Comparison of ENCODE assay signal across 1 cellular context in genomic region chr1:6490181-6491075, GRCh38.
A peak's percentile ranks its signal among the peaks of the same experiment; 100 is the strongest.
TF ChIP-seq lines count a peak whose summit lies in the region.

No MANE protein-coding gene starts in this region.

TF ChIP-seq in K562, 482 proteins besides CTCF, POLR2A, EP300 and RAD21 (continued from another document and continues in another):
- TF ChIP-seq ZNF639 (CRISPR knock-in tag; conservative IDR thresholded peaks at IDR 0.05 in 1 of 2, IDR thresholded peaks at IDR 0.05 in 1 of 2), result no peak
- TF ChIP-seq ZNF695 (CRISPR knock-in tag; IDR thresholded peaks at IDR 0.05), result no peak
- TF ChIP-seq SREBF2 (CRISPR knock-in tag; IDR thresholded peaks at IDR 0.05), result no peak
- TF ChIP-seq E2F6 (IDR thresholded peaks at IDR 0.05; ENCODE audit: borderline replicate concordance in 1 of 2, extremely low read depth in 1 of 2, insufficient read depth in 1 of 2, insufficient read length in 1 of 2, low read depth in 1 of 2, low read length in 1 of 2, poor library complexity in 1 of 2, severe bottlenecking in 1 of 2), result no peak
- peak in 2 of 3 experiments; percentile 75 to 79 for TF ChIP-seq YY1 (IDR thresholded peaks at IDR 0.05; ENCODE audit: borderline replicate concordance in 1 of 3, control insufficient read depth in 1 of 3, extremely low read depth in 1 of 3, insufficient read depth in 3 of 3, insufficient read length in 1 of 3, insufficient replicate concordance in 2 of 3, low read depth in 1 of 3, low read length in 2 of 3)
- TF ChIP-seq ZKSCAN3 (CRISPR knock-in tag; IDR thresholded peaks at IDR 0.05), result no peak
- TF ChIP-seq CTBP1 (IDR thresholded peaks at IDR 0.05; ENCODE audit: borderline replicate concordance), result peak; percentile 23; the same call in 1 of the 2 replicates
- no peak for TF ChIP-seq ZNF324 (CRISPR knock-in tag; IDR thresholded peaks at IDR 0.05)
- TF ChIP-seq ZNF696 (CRISPR knock-in tag; conservative IDR thresholded peaks at IDR 0.05), result no peak
- no peak; the same call in 1 of the 2 replicates for TF ChIP-seq ETS1 (conservative IDR thresholded peaks at IDR 0.05; ENCODE audit: control insufficient read depth, low read depth, low read length)
- no peak for TF ChIP-seq NR2F6 (CRISPR knock-in tag; IDR thresholded peaks at IDR 0.05)
- no peak for TF ChIP-seq ZNF143 (CRISPR knock-in tag; IDR thresholded peaks at IDR 0.05)
- TF ChIP-seq ELF2 (CRISPR knock-in tag; IDR thresholded peaks at IDR 0.05), result no peak
- no peak for TF ChIP-seq SMARCC2 (IDR thresholded peaks at IDR 0.05; ENCODE audit: low read depth)
- no peak for TF ChIP-seq HMG20B (CRISPR knock-in tag; IDR thresholded peaks at IDR 0.05)
- TF ChIP-seq TFE3 (CRISPR knock-in tag; IDR thresholded peaks at IDR 0.05), result no peak
- TF ChIP-seq AFF1 (IDR thresholded peaks at IDR 0.05; ENCODE audit: low read depth in 1 of 2, partially characterized antibody in 2 of 2), result peak in 1 of 2 experiments; percentile 35
- no peak for TF ChIP-seq POLR2AphosphoS2 (IDR thresholded peaks at IDR 0.05; ENCODE audit: low read length)
- 0 out of 2 replicates have a peak, but pooled peaks have one; percentile 50 for TF ChIP-seq TOE1 (IDR thresholded peaks at IDR 0.05; ENCODE audit: borderline replicate concordance)
- TF ChIP-seq TOE1 (CRISPR knock-in tag; IDR thresholded peaks at IDR 0.05; ENCODE audit: borderline replicate concordance, low read depth), result no peak
- no peak for TF ChIP-seq MAFG (tag; conservative IDR thresholded peaks at IDR 0.05)
- TF ChIP-seq BDP1 (IDR thresholded peaks at IDR 0.05; ENCODE audit: insufficient read depth, insufficient read length), result no peak
- TF ChIP-seq ARNT (IDR thresholded peaks at IDR 0.05), result no peak
- TF ChIP-seq POLR3G (IDR thresholded peaks at IDR 0.05; ENCODE audit: extremely low read depth, insufficient read length, insufficient replicate concordance), result no peak
- TF ChIP-seq ZNF449 (CRISPR knock-in tag; IDR thresholded peaks at IDR 0.05), result no peak
- no peak for TF ChIP-seq KLF1 (tag; IDR thresholded peaks at IDR 0.05)
- no peak for TF ChIP-seq ZNF347 (CRISPR knock-in tag; IDR thresholded peaks at IDR 0.05; ENCODE audit: low read depth)
- no peak for TF ChIP-seq NR4A1 (CRISPR knock-in tag; IDR thresholded peaks at IDR 0.05)
- TF ChIP-seq NR4A1 (tag; IDR thresholded peaks at IDR 0.05), result no peak
- TF ChIP-seq USF2 (CRISPR knock-in tag; IDR thresholded peaks at IDR 0.05), result no peak
- no peak for TF ChIP-seq RNF2 (IDR thresholded peaks at IDR 0.05)
- no peak for TF ChIP-seq MITF (IDR thresholded peaks at IDR 0.05)
- TF ChIP-seq ZNF431 (CRISPR knock-in tag; IDR thresholded peaks at IDR 0.05), result no peak
- TF ChIP-seq THAP7 (CRISPR knock-in tag; IDR thresholded peaks at IDR 0.05), result no peak
- TF ChIP-seq SAFB (IDR thresholded peaks at IDR 0.05; ENCODE audit: borderline replicate concordance, low read depth, low read length), result 0 out of 2 replicates have a peak, but pooled peaks have one; percentile 8
- no peak; a peak in 2 of 4 replicates for TF ChIP-seq NRF1 (conservative IDR thresholded peaks at IDR 0.05 in 1 of 2, IDR thresholded peaks at IDR 0.05 in 1 of 2)
- no peak for TF ChIP-seq GTF2E2 (tag; IDR thresholded peaks at IDR 0.05)
- no peak for TF ChIP-seq TAF1 (IDR thresholded peaks at IDR 0.05; ENCODE audit: control insufficient read depth, extremely low read depth, insufficient read depth, low read length, severe bottlenecking)
- TF ChIP-seq RFX7 (CRISPR knock-in tag; IDR thresholded peaks at IDR 0.05), result no peak
- no peak for TF ChIP-seq ZNF124 (CRISPR knock-in tag; IDR thresholded peaks at IDR 0.05)
- no peak for TF ChIP-seq PTTG1 (tag; IDR thresholded peaks at IDR 0.05; ENCODE audit: low read depth)
- TF ChIP-seq PRDM10 (IDR thresholded peaks at IDR 0.05; ENCODE audit: partially characterized antibody), result peak; percentile 99
- no peak for TF ChIP-seq TEAD1 (CRISPR knock-in tag; IDR thresholded peaks at IDR 0.05)
- TF ChIP-seq ZNF3 (CRISPR knock-in tag; IDR thresholded peaks at IDR 0.05), result no peak
- TF ChIP-seq ZBTB26 (CRISPR knock-in tag; IDR thresholded peaks at IDR 0.05), result no peak
- TF ChIP-seq NCOA2 (IDR thresholded peaks at IDR 0.05; ENCODE audit: partially characterized antibody in 2 of 2), result no peak
